ENCODE assay signal across 9 cellular contexts in the genomic region with DNA sequence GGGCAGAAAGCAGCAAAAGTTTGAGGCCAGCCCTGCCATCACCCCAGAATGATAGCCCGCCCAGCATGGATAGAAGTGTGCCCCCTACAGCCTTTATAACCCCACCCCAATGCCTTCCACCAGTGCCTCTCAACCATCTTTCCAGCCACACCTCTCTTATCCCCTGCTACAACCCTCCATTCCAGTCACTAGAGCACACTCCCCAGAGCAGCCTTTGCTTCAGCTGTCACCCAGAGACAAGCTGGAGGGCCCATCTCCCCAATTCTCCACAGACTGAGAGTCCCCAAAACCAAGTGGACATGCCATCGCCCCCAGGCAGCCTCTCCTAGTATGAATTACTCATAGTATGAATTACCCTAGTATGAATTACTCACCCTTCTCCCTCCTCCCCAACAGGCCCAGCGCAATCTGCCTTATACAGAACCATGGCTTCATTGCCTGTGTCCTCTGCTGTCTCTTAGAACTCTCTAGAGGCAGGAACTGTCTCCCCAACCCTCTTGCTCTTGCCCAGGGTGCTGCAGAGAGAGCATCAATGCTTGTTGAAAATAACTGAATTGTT. TPM values are rescaled to one million over a fixed set of nuclear protein-coding genes. Genes with fewer than 3 reads are reported as not detected.
DNase-seq lines count a peak whose midpoint lies in the region; ATAC-seq, FAIRE-seq and TF ChIP-seq lines count a peak whose summit lies in the region.
"Had no signal": no experiment of that assay in that cellular context is flagged by ENCODE, and none has a peak within 500 bp of the region (broad histone marks: within the 10 kb centered on the region; RNA-seq: fewer than 3 reads in every experiment).

No MANE protein-coding gene starts in this region.

- intact Hi-C loops in pancreas (cut with DNase I), result no loop called here

- H3K27me3 ChIP-seq in ectodermal cell (ENCODE audit: control insufficient read depth, insufficient read depth, low read length, poor library complexity, severe bottlenecking) (no peaks in the 10 kb centered on the region), pancreas (no peaks in the 10 kb centered on the region), H7 (ENCODE audit: control insufficient read depth, insufficient read depth, low read length) (no peaks in the 10 kb centered on the region)

- H3K36me3 ChIP-seq in ectodermal cell (ENCODE audit: control insufficient read depth, insufficient read depth, low read length) (no peaks in the 10 kb centered on the region), pancreas (no peaks in the 10 kb centered on the region), H7 (replicated peaks; ENCODE audit: control insufficient read depth, insufficient read depth, low read length) (0 out of 2 replicates have a peak, but pooled peaks cover 2% of the 10 kb centered on the region)

- FAIRE-seq in pancreas (lab: Jason Lieb, UNC), result no peak

- POLR2A ChIA-PET in RWPE1 (lab: Yijun Ruan, JAX; ENCODE audit: low non-redundant PET), result no interaction called here

- ATAC-seq in pancreas, result no peak
- no peak for ATAC-seq in HG02840 (IDR thresholded peaks at IDR 0.05; ENCODE audit: low FRiP score, unreplicated experiment)

- WGBS in ectodermal cell, 2 experiments, result 92 to 94% methylated on average over 2 to 3 of the region's 3 CpGs
- 75 to 83% methylated on average over 3 of the region's 3 CpGs for WGBS in pancreas, 2 donors

- TF ChIP-seq CTCF in C4-2B (conservative IDR thresholded peaks at IDR 0.05) (no peak), RWPE1 (conservative IDR thresholded peaks at IDR 0.05; ENCODE audit: low read depth) (no peak), pancreas (IDR thresholded peaks at IDR 0.05) (no peak)

- H3K4me3 ChIP-seq in ectodermal cell (ENCODE audit: insufficient read depth, low read depth, low read length) (no peak overlapping the region), pancreas (no peak overlapping the region), H7 (ENCODE audit: insufficient read depth, low read depth, low read length) (no peak overlapping the region)

- H3K27ac ChIP-seq in C4-2B (peak overlapping the region; percentile 62), RWPE1 (peak overlapping the region; percentile 89), ectodermal cell (ENCODE audit: insufficient read depth, low read depth, low read length, poor library complexity, severe bottlenecking) (peak overlapping the region; percentile 16), pancreas (peak overlapping the region; percentile 44 to 81 (median 68))
- H3K27ac ChIP-seq: HL-60 had no signal

- DNase-seq in RWPE1 (ENCODE audit: low spot score) (no peak), pancreas (no peak), NCI-H1105 (lab: John Stamatoyannopoulos, UW) (no peak), H7 (no peak)
- no peak for DNase-seq in central memory CD4-positive, alpha-beta T cell

- CTCF ChIA-PET in RWPE1 (lab: Yijun Ruan, JAX), result interaction anchor here (0.6 kb wide), 1 partner anchor 129 kb away, joined by 3 read pairs; no protein-coding TSS in a partner anchor

- H3K4me1 ChIP-seq in ectodermal cell (ENCODE audit: control insufficient read depth, insufficient read depth, low read length) (peaks cover 67% of the 10 kb centered on the region), pancreas (peaks cover 89 to 97% (median 94%) of the 10 kb centered on the region in 3 donors)

- H3K9me3 ChIP-seq in ectodermal cell (ENCODE audit: control insufficient read depth, low read length) (no peaks in the 10 kb centered on the region), pancreas (no peaks in the 10 kb centered on the region)

RNA-seq across cellular contexts. Expression of gene MYH9, which starts 24.9 kb away (rescaled TPM):
- 179 TPM for polyA plus RNA-seq in ectodermal cell (2013, experiment 1 of 4)
- polyA plus RNA-seq in ectodermal cell (2013, experiment 2 of 4), result 216 TPM
- 128 TPM for polyA plus RNA-seq in ectodermal cell (2013, experiment 3 of 4)
- polyA plus RNA-seq in ectodermal cell (2013, experiment 4 of 4), result 141 TPM
- total RNA-seq in pancreas, result 100 to 1,000 TPM; 259 to 554 (median 412) TPM
- polyA plus RNA-seq in pancreas, result 100 to 1,000 TPM in 1 of 2 donors, 10 to 100 TPM in 1; 80.9 to 152 TPM
- total RNA-seq in H7 (2014; rRNA removed; shearing (Covaris generic)), result 117 and 149 TPM in 2 replicates

Comparison
In these comparisons a context has a peak if more than half of its experiments do, and no peak if none do; other contexts are left out.
1. H3K27ac ChIP-seq: peak in every context shown above with its lines; median percentile 89 in RWPE1; 68 in pancreas; 62 in C4-2B; 16 in ectodermal cell.